Comparison of ENCODE assay signal across 21 cellular contexts in the genomic region with DNA sequence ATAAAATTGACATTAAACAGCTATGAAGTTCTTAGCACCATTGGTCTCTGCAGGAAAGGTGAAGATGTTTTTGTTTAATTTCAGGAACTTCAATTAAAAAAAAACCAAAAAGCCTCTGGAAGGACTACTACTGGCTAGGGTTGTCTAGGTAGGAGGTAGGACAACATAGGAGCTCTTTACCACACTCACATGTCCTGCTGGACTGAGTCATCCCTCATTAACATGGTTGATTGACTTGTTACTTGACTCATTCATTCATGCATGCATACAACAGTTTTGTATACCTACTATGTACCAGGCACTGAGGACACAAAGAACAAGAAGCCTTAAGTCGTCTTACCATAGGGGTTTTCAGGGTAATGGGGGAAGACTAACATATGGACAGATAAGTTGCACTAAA.
"Had no signal": no experiment of that assay in that cellular context is flagged by ENCODE, and none has a peak within 500 bp of the region (broad histone marks: within the 10 kb centered on the region; RNA-seq: fewer than 3 reads in every experiment).

No MANE protein-coding gene starts in this region.

- ATAC-seq: gastrocnemius medialis; heart right ventricle; left ventricle myocardium superior; lower lobe of right lung; natural killer cell; right lobe of liver; stimulated activated naive CD8-positive, alpha-beta T cell treated with anti-CD3 and anti-CD28 coated beads, Interleukin-15, amount 100 ng/mL, for 72 hours; upper lobe of right lung had no signal

- H3K4me3 ChIP-seq: coronary artery, gastrocnemius medialis, heart right ventricle, lower lobe of right lung, pancreas, right lobe of liver, suprapubic skin, transverse colon, upper lobe of right lung, uterus had no signal

- DNase-seq: dermis blood vessel endothelial cell; effector memory CD4-positive, alpha-beta T cell; foreskin fibroblast; gastrocnemius medialis; heart right ventricle; hippocampal formation; left ventricle myocardium superior; lower lobe of right lung; natural killer cell; pancreas; right lobe of liver; small intestine; stimulated activated CD4-positive, alpha-beta T cell treated with anti-CD3 and anti-CD28 coated beads, Interleukin-15, amount 100 ng/mL, for 24 hours; stimulated activated CD4-positive, alpha-beta T cell treated with anti-CD3 and anti-CD28 coated beads, Interleukin-2, amount 100 ng/mL, for 48 hours; stimulated activated naive CD4-positive, alpha-beta T cell; stimulated activated naive CD8-positive, alpha-beta T cell treated with anti-CD3 and anti-CD28 coated beads, Interleukin-15, amount 100 ng/mL, for 72 hours; transverse colon; upper lobe of right lung; uterus had no signal
